Comparison of ENCODE assay signal across 36 cellular contexts in the genomic region with DNA sequence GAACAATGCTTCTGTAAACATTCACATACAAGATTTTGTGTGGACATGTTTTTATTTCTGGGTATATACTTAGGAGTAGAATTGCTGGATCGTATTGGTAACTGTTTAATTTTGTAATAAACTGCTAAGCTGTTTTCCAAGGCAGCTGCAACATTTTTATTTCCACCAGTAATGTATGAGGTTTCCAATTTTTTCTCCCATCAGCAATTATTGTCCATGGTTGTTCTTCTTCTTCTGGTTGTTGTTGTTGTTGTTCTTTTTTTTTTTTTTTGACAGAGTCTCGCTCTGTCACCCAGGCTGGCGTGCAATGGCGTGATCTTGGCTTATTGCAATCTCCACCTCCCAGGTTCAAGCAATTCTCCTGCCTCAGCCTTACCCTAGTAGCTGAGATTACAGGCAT. TPM values are rescaled to one million over a fixed set of nuclear protein-coding genes. Genes with fewer than 3 reads are reported as not detected.
DNase-seq lines count a peak whose midpoint lies in the region; ATAC-seq, FAIRE-seq and TF ChIP-seq lines count a peak whose summit lies in the region.
"Had no signal": no experiment of that assay in that cellular context is flagged by ENCODE, and none has a peak within 500 bp of the region (broad histone marks: within the 10 kb centered on the region; RNA-seq: fewer than 3 reads in every experiment).

No MANE protein-coding gene starts in this region.

- TF ChIP-seq EP300 in K562 (IDR thresholded peaks at IDR 0.05; ENCODE audit: low read length) = no peak

- H3K79me2 ChIP-seq in K562 (ENCODE audit: control insufficient read depth, insufficient read depth, low read length) = peaks cover 16% of the 10 kb centered on the region

- 83% methylated on average over 1 of the region's 4 CpGs for WGBS in K562 (ENCODE audit: insufficient coverage, low coverage, missing lambda C conversion rate)
- 91 to 96% methylated on average over 4 of the region's 4 CpGs for WGBS in thyroid gland, 2 donors
- 97 to 98% methylated on average over 4 of the region's 4 CpGs for WGBS in body of pancreas, 2 donors

- FAIRE-seq in K562 (lab: Jason Lieb, UNC) = no peak
- FAIRE-seq: A204.1, A549, D721Med had no signal

- intact Hi-C loops in left ventricle myocardium inferior (cut with micrococcal nuclease) (no loop called here), left cardiac atrium (cut with DNase I) (no loop called here), K562 (cut with micrococcal nuclease) (no loop called here), thyroid gland (cut with DNase I) (no loop called here), body of pancreas (cut with DNase I) (no loop called here)

- H3K27me3 ChIP-seq in left ventricle myocardium inferior (ENCODE audit: low read depth) (no peaks in the 10 kb centered on the region), K562 (ENCODE audit: control insufficient read depth in 2 of 2, insufficient read depth in 2 of 2, low read length in 2 of 2) (no peaks in the 10 kb centered on the region), thyroid gland (no peaks in the 10 kb centered on the region), body of pancreas (no peaks in the 10 kb centered on the region)
- H3K27me3 ChIP-seq: BE2C; BLaER1; BLaER1 treated with 17β-estradiol and CSF1 and Interleukin-3, amounts not matched to agents 10 nM and 100 nM had no signal

- H3K9me3 ChIP-seq in left ventricle myocardium inferior (replicated peaks) = no peaks in the 10 kb centered on the region
- H3K9me3 ChIP-seq in K562 (replicated peaks; ENCODE audit: control insufficient read depth, insufficient read depth, low read depth, low read length) = no peaks in the 10 kb centered on the region
- no peaks in the 10 kb centered on the region for H3K9me3 ChIP-seq in thyroid gland
- no peaks in the 10 kb centered on the region for H3K9me3 ChIP-seq in body of pancreas
- H3K9me3 ChIP-seq: A549; BE2C; BLaER1; BLaER1 treated with 17β-estradiol and CSF1 and Interleukin-3, amounts not matched to agents 10 nM and 100 nM; Caco-2 had no signal

- H3K4me2 ChIP-seq in K562 (ENCODE audit: insufficient read depth, low read length) = no peak overlapping the region
- H3K4me2 ChIP-seq: A549; BLaER1; BLaER1 treated with 17β-estradiol and CSF1 and Interleukin-3, amounts not matched to agents 10 nM and 100 nM had no signal

- TF ChIP-seq RAD21 in K562 (CRISPR knock-in tag; conservative IDR thresholded peaks at IDR 0.05 in 1 of 2, IDR thresholded peaks at IDR 0.05 in 1 of 2) = no peak

- H3K27ac Mint-ChIP-seq in progenitor cell of endocrine pancreas = peak overlapping the region; percentile 53
- H3K27ac Mint-ChIP-seq in activated CD4-positive, alpha-beta memory T cell treated with anti-CD3 and anti-CD28 coated beads, Interleukin-2, amount 10 ng/mL, durations not matched to agents 7 days and 5 days = no peak overlapping the region
- H3K27ac Mint-ChIP-seq: B cell; CD4-positive, alpha-beta memory T cell; CD4-positive, alpha-beta T cell; CD8-positive, alpha-beta T cell had no signal

- in situ Hi-C loops in K562 (cut with MboI) = no loop called here

- H3K36me3 Mint-ChIP-seq in progenitor cell of endocrine pancreas (ENCODE audit: insufficient read depth) = peaks cover 15% of the 10 kb centered on the region
- H3K36me3 Mint-ChIP-seq in activated CD4-positive, alpha-beta memory T cell treated with anti-CD3 and anti-CD28 coated beads, Interleukin-2, amount 10 ng/mL, durations not matched to agents 7 days and 5 days (ENCODE audit: low read depth) = peaks cover 3% of the 10 kb centered on the region

- H3K4me3 ChIP-seq in left ventricle myocardium inferior (no peak overlapping the region), K562 (no peak overlapping the region), thyroid gland (replicated peaks in 1 of 3) (no peak overlapping the region), body of pancreas (no peak overlapping the region)
- H3K4me3 ChIP-seq: A549; BLaER1; BLaER1 treated with 17β-estradiol and CSF1 and Interleukin-3, amounts not matched to agents 10 nM and 100 nM had no signal

- TF ChIP-seq POLR2A in K562 (conservative IDR thresholded peaks at IDR 0.05) (no peak), thyroid gland (IDR thresholded peaks at IDR 0.05) (no peak), body of pancreas (IDR thresholded peaks at IDR 0.05) (no peak)

- no peaks in the 10 kb centered on the region for H3K27me3 Mint-ChIP-seq in progenitor cell of endocrine pancreas
- no peaks in the 10 kb centered on the region for H3K27me3 Mint-ChIP-seq in activated CD4-positive, alpha-beta memory T cell treated with anti-CD3 and anti-CD28 coated beads, Interleukin-2, amount 10 ng/mL, durations not matched to agents 7 days and 5 days
- H3K27me3 Mint-ChIP-seq: B cell; CD4-positive, alpha-beta memory T cell; CD4-positive, alpha-beta T cell; CD4-positive, CD25-positive, alpha-beta regulatory T cell; CD8-positive, alpha-beta memory T cell had no signal

- no peaks in the 10 kb centered on the region for H3K4me1 Mint-ChIP-seq in progenitor cell of endocrine pancreas (ENCODE audit: low read depth)
- H3K4me1 Mint-ChIP-seq in activated CD4-positive, alpha-beta memory T cell treated with anti-CD3 and anti-CD28 coated beads, Interleukin-2, amount 10 ng/mL, durations not matched to agents 7 days and 5 days = no peaks in the 10 kb centered on the region
- H3K4me1 Mint-ChIP-seq: CD14-positive monocyte had no signal

- no peaks in the 10 kb centered on the region for H4K20me1 ChIP-seq in K562 (replicated peaks; ENCODE audit: control insufficient read depth, insufficient read depth, low read length)

- BruUV-seq in K562 (replicated peaks; lab: Mats Ljungman, UMichigan) = no TSS peak

- no peaks in the 10 kb centered on the region for H3K9me3 Mint-ChIP-seq in progenitor cell of endocrine pancreas (ENCODE audit: low read depth)
- no peaks in the 10 kb centered on the region for H3K9me3 Mint-ChIP-seq in activated CD4-positive, alpha-beta memory T cell treated with anti-CD3 and anti-CD28 coated beads, Interleukin-2, amount 10 ng/mL, durations not matched to agents 7 days and 5 days
- H3K9me3 Mint-ChIP-seq: CD14-positive monocyte; CD4-positive, alpha-beta memory T cell; CD4-positive, alpha-beta T cell; CD4-positive, CD25-positive, alpha-beta regulatory T cell; CD8-positive, alpha-beta memory T cell; CD8-positive, alpha-beta T cell had no signal

- POLR2A ChIA-PET in K562 (lab: Yijun Ruan, JAX) = no interaction called here
- POLR2A ChIA-PET in activated CD4-positive, alpha-beta memory T cell treated with anti-CD3 and anti-CD28 coated beads, Interleukin-2, amount 10 ng/mL, durations not matched to agents 7 days and 5 days (lab: Charles Lee) = no interaction called here

- peak overlapping the region; percentile 60 for H3K27ac ChIP-seq in left ventricle myocardium inferior (replicated peaks)
- H3K27ac ChIP-seq in K562 (ENCODE audit: extremely low read depth, low read depth, low read length) = no peak overlapping the region
- H3K27ac ChIP-seq in thyroid gland = peak overlapping the region; percentile 75 to 92 (median 77)
- no peak overlapping the region for H3K27ac ChIP-seq in body of pancreas
- H3K27ac ChIP-seq: 22Rv1; A549; BLaER1; BLaER1 treated with 17β-estradiol and CSF1 and Interleukin-3, amounts not matched to agents 10 nM and 100 nM; C4-2B had no signal

- H3K36me3 ChIP-seq in left ventricle myocardium inferior (peaks cover 18% of the 10 kb centered on the region), K562 (ENCODE audit: control insufficient read depth, insufficient read depth, low read length) (peaks cover 8% of the 10 kb centered on the region; the same call in 1 of the 3 replicates), thyroid gland (peaks cover 0 to 10% of the 10 kb centered on the region in 2 donors), body of pancreas (replicated peaks in 1 of 2; ENCODE audit: insufficient read depth in 1 of 2, low read depth in 2 of 2) (no peaks in the 10 kb centered on the region)
- H3K36me3 ChIP-seq: BE2C had no signal

- H3K4me1 ChIP-seq in left ventricle myocardium inferior = peaks cover 57% of the 10 kb centered on the region
- H3K4me1 ChIP-seq in K562 (replicated peaks in 1 of 2; ENCODE audit: control insufficient read depth in 2 of 2, insufficient read depth in 2 of 2, low read length in 2 of 2) = peaks cover 9 to 16% of the 10 kb centered on the region in 2 experiments; a peak in 3 of 5 replicates
- peaks cover 47 to 59% of the 10 kb centered on the region in 2 donors for H3K4me1 ChIP-seq in thyroid gland
- peaks cover 14% of the 10 kb centered on the region for H3K4me1 ChIP-seq in body of pancreas
- H3K4me1 ChIP-seq: BE2C had no signal

- no peak for ATAC-seq in left cardiac atrium
- ATAC-seq in K562 = no peak
- no peak for ATAC-seq in body of pancreas
- ATAC-seq: A549; CD8-positive, alpha-beta T cell had no signal

- no peaks in the 10 kb centered on the region for H3K9me1 ChIP-seq in K562 (ENCODE audit: control insufficient read depth, insufficient read depth, low read length)

- DNase-seq in left ventricle myocardium inferior = no peak
- no peak for DNase-seq in left cardiac atrium
- no peak for DNase-seq in K562 (ENCODE audit: extremely low read depth in 1 of 4, low spot score in 3 of 4)
- no peak for DNase-seq in progenitor cell of endocrine pancreas (ENCODE audit: low spot score, unreplicated experiment)
- DNase-seq in thyroid gland = no peak
- DNase-seq in body of pancreas = no peak
- no peak for DNase-seq in AML-193 (lab: John Stamatoyannopoulos, UW)
- DNase-seq in activated CD4-positive, alpha-beta memory T cell treated with anti-CD3 and anti-CD28 coated beads, Interleukin-2, amount 10 ng/mL, durations not matched to agents 7 days and 5 days = no peak
- DNase-seq: 8988T; ACHN; BE2C; C1 segment of cervical spinal cord; Caco-2; Calu3; CD4-positive, alpha-beta memory T cell; CD4-positive, alpha-beta T cell; CD4-positive, CD25-positive, alpha-beta regulatory T cell; CD8-positive, alpha-beta memory T cell; CD8-positive, alpha-beta T cell; COR-L47; DMS 273 treated with DMSO at 0.1 percent for 48 hours; DMS153; DMS53; DMS79; DMS79 treated with DMSO at 0.1 percent for 48 hours; DND-41; EL had no signal

- CTCF ChIA-PET in K562 (lab: Yijun Ruan, JAX; ENCODE audit: low intra/inter-chr PET ratio) = no interaction called here
- CTCF ChIA-PET in activated CD4-positive, alpha-beta memory T cell treated with anti-CD3 and anti-CD28 coated beads, Interleukin-2, amount 10 ng/mL, durations not matched to agents 7 days and 5 days (lab: Charles Lee) = interaction anchor here (0.7 kb wide), 1 partner anchor 89 kb away, joined by 3 read pairs; no protein-coding TSS in a partner anchor

- H3K4me3 Mint-ChIP-seq in progenitor cell of endocrine pancreas (ENCODE audit: low read depth) = no peak overlapping the region
- no peak overlapping the region for H3K4me3 Mint-ChIP-seq in activated CD4-positive, alpha-beta memory T cell treated with anti-CD3 and anti-CD28 coated beads, Interleukin-2, amount 10 ng/mL, durations not matched to agents 7 days and 5 days
- H3K4me3 Mint-ChIP-seq: B cell; CD14-positive monocyte; CD4-positive, alpha-beta memory T cell; CD4-positive, alpha-beta T cell; CD4-positive, CD25-positive, alpha-beta regulatory T cell; CD8-positive, alpha-beta memory T cell; CD8-positive, alpha-beta T cell had no signal

- H3K9ac ChIP-seq in K562 (ENCODE audit: insufficient read depth in 1 of 2, low read depth in 2 of 2, low read length in 2 of 2) = no peak overlapping the region
- H3K9ac ChIP-seq: BLaER1; BLaER1 treated with 17β-estradiol and CSF1 and Interleukin-3, amounts not matched to agents 10 nM and 100 nM had no signal

- no peak overlapping the region for H2AFZ ChIP-seq in K562 (ENCODE audit: low read depth, low read length)

- TF ChIP-seq CTCF in left ventricle myocardium inferior (IDR thresholded peaks at IDR 0.05; ENCODE audit: borderline replicate concordance) (no peak), K562 (IDR thresholded peaks at IDR 0.05 in 2 of 3, conservative IDR thresholded peaks at IDR 0.05 in 1 of 3; ENCODE audit: insufficient read depth in 2 of 3, low read depth in 1 of 3, low read length in 3 of 3) (no peak), progenitor cell of endocrine pancreas (IDR thresholded peaks at IDR 0.05; ENCODE audit: unreplicated experiment) (no peak), thyroid gland (IDR thresholded peaks at IDR 0.05) (no peak), body of pancreas (IDR thresholded peaks at IDR 0.05) (no peak)

RNA-seq across cellular contexts. Expression of a gene that starts 26.9 kb away (rescaled TPM):
- 68.3 TPM for total RNA-seq in left ventricle myocardium inferior
- total RNA-seq in left cardiac atrium = 10 to 100 TPM; 47.2 to 50.0 TPM
- 36.6 and 41.8 TPM in 2 replicates for total RNA-seq in K562 (2011; cell fraction: chromatin; rRNA removed; ENCODE audit: low replicate concordance)
- total RNA-seq in K562 (2011; cell fraction: nucleolus; rRNA removed) = 10.1 and 12.7 TPM in 2 replicates
- 13.9 and 15.3 TPM in 2 replicates for total RNA-seq in K562 (2011; cell fraction: nucleoplasm; rRNA removed)
- 12.2 and 15.7 TPM in 2 replicates for total RNA-seq in K562 (2014; rRNA removed)
- total RNA-seq in K562 (2014; rRNA removed; fragmentation: Illumina TruSeq; extraction: Trizol) = 22.2 and 24.5 TPM in 2 replicates
- 18.7 and 21.0 TPM in 2 replicates for total RNA-seq in K562 (2015; rRNA removed; fragmentation: Illumina TruSeq; extraction: Trizol)
- 19.7 and 20.4 TPM in 2 replicates for total RNA-seq in K562 (2021)
- polyA plus RNA-seq in K562 (2011; rRNA removed) = 18.1 and 18.4 TPM in 2 replicates
- polyA plus RNA-seq in K562 (2011; cell fraction: cytosol; rRNA removed) = 6.6 and 10.7 TPM in 2 replicates
- polyA plus RNA-seq in K562 (2011; cell fraction: nucleus; rRNA removed) = 4.6 and 6.0 TPM in 2 replicates
- 6.2 and 6.5 TPM in 2 replicates for polyA plus RNA-seq in K562 (2012)
- 8.5 and 9.2 TPM in 2 replicates for polyA plus RNA-seq in K562 (2014; fragmentation: Illumina TruSeq; extraction: Trizol)
- 1 to 10 TPM; 4.9 to 6.1 TPM for polyA plus RNA-seq in K562 (2014; fragmentation: Nextera tagmentation; extraction: Ambion mirVana)
- 7.9 and 8.8 TPM in 2 replicates for polyA plus RNA-seq in K562 (2014; rRNA removed)
- polyA minus RNA-seq in K562 (2011; rRNA and poly(A)+ RNA removed) = 43.7 and 54.2 TPM in 2 replicates
- polyA minus RNA-seq in K562 (2011; cell fraction: cytosol; rRNA and poly(A)+ RNA removed) = 13.9 and 15.0 TPM in 2 replicates
- polyA minus RNA-seq in K562 (2011; cell fraction: nucleus; rRNA and poly(A)+ RNA removed) = 11.4 and 26.4 TPM in 2 replicates
- 30.4 and 31.5 TPM in 2 replicates for total RNA-seq in progenitor cell of endocrine pancreas
- 10 to 100 TPM; 64.8 to 88.2 (median 82.2) TPM for total RNA-seq in thyroid gland
- 10 to 100 TPM; 16.3 to 16.5 TPM for total RNA-seq in body of pancreas
- 10 to 100 TPM; 12.7 to 12.8 TPM for total RNA-seq in activated CD4-positive, alpha-beta memory T cell treated with anti-CD3 and anti-CD28 coated beads, Interleukin-2, amount 10 ng/mL, durations not matched to agents 7 days and 5 days

RNA-seq across cellular contexts. Expression of a gene that starts 55.0 kb away (rescaled TPM):
- total RNA-seq in left ventricle myocardium inferior (18.5 TPM), left cardiac atrium (10 to 100 TPM; 15.3 to 24.3 TPM), K562 (2014; rRNA removed) (19.4 and 22.9 TPM in 2 replicates), K562 (2014; rRNA removed; fragmentation: Illumina TruSeq; extraction: Trizol) (48.8 and 50.2 TPM in 2 replicates), K562 (2015; rRNA removed; fragmentation: Illumina TruSeq; extraction: Trizol) (50.6 and 53.9 TPM in 2 replicates), K562 (2021) (59.3 and 61.3 TPM in 2 replicates), progenitor cell of endocrine pancreas (15.4 and 16.5 TPM in 2 replicates), thyroid gland (10 to 100 TPM; 10.6 to 14.7 (median 11.5) TPM), body of pancreas (1 to 10 TPM; 4.3 to 6.0 TPM)
- total RNA-seq in K562 (2011; cell fraction: chromatin; rRNA removed; ENCODE audit: low replicate concordance) = 16.7 and 21.2 TPM in 2 replicates
- 11.3 and 11.4 TPM in 2 replicates for total RNA-seq in K562 (2011; cell fraction: nucleolus; rRNA removed)
- 16.6 and 20.1 TPM in 2 replicates for total RNA-seq in K562 (2011; cell fraction: nucleoplasm; rRNA removed)
- polyA plus RNA-seq in K562 (2011; rRNA removed) (42.7 and 51.0 TPM in 2 replicates), K562 (2014; fragmentation: Illumina TruSeq; extraction: Trizol) (37.3 and 45.9 TPM in 2 replicates), K562 (2014; fragmentation: Nextera tagmentation; extraction: Ambion mirVana) (10 to 100 TPM; 59.6 to 82.8 TPM), K562 (2014; rRNA removed) (34.2 and 43.7 TPM in 2 replicates)
- 36.2 and 36.6 TPM in 2 replicates for polyA plus RNA-seq in K562 (2011; cell fraction: cytosol; rRNA removed)
- 10.2 and 11.7 TPM in 2 replicates for polyA plus RNA-seq in K562 (2011; cell fraction: nucleus; rRNA removed)
- polyA plus RNA-seq in K562 (2012) = 34.6 and 49.3 TPM in 2 replicates
- 41.9 and 45.6 TPM in 2 replicates for polyA minus RNA-seq in K562 (2011; rRNA and poly(A)+ RNA removed)
- polyA minus RNA-seq in K562 (2011; cell fraction: cytosol; rRNA and poly(A)+ RNA removed) = 13.6 and 15.3 TPM in 2 replicates
- polyA minus RNA-seq in K562 (2011; cell fraction: nucleus; rRNA and poly(A)+ RNA removed) = 3.8 and 6.0 TPM in 2 replicates
- 10 to 100 TPM; 13.6 TPM for total RNA-seq in activated CD4-positive, alpha-beta memory T cell treated with anti-CD3 and anti-CD28 coated beads, Interleukin-2, amount 10 ng/mL, durations not matched to agents 7 days and 5 days

Comparison
In these comparisons a context has a peak if more than half of its experiments do, and no peak if none do; other contexts are left out.
1. H3K27ac ChIP-seq: peak in left ventricle myocardium inferior (single experiment) and thyroid gland (3 of 3); none in K562 (single experiment) and body of pancreas (0 of 4).